Comparison of ENCODE assay signal across 2 cellular contexts in genomic region chr1:219420913-219421312, GRCh38.
TF ChIP-seq lines count a peak whose summit lies in the region.

No MANE protein-coding gene starts in this region.

TF ChIP-seq in liver, 16 proteins besides CTCF, POLR2A, EP300 and RAD21 (continued from another document):
- TF ChIP-seq REST (IDR thresholded peaks at IDR 0.05) (no peak), MAX (IDR thresholded peaks at IDR 0.05) (no peak), ZBTB33 (IDR thresholded peaks at IDR 0.05) (no peak), SP1 (IDR thresholded peaks at IDR 0.05) (no peak)

TF ChIP-seq in HepG2, 621 proteins besides CTCF, POLR2A, EP300 and RAD21 (continued from another document):
- no peak for TF ChIP-seq ZSCAN21 (CRISPR knock-in tag; IDR thresholded peaks at IDR 0.05; ENCODE audit: borderline replicate concordance)
- no peak for TF ChIP-seq ZNF558 (CRISPR knock-in tag; IDR thresholded peaks at IDR 0.05; ENCODE audit: borderline replicate concordance)
- TF ChIP-seq ZFP41 (CRISPR knock-in tag; IDR thresholded peaks at IDR 0.05; ENCODE audit: borderline replicate concordance): no peak
- TF ChIP-seq ZNF468 (CRISPR knock-in tag; IDR thresholded peaks at IDR 0.05): no peak
- no peak for TF ChIP-seq SRF (IDR thresholded peaks at IDR 0.05; ENCODE audit: low read depth, low read length)
- TF ChIP-seq EZH2 (conservative IDR thresholded peaks at IDR 0.05; ENCODE audit: low read depth, low read length): no peak
- TF ChIP-seq ZNF644 (CRISPR knock-in tag; IDR thresholded peaks at IDR 0.05; ENCODE audit: low read depth): no peak
- no peak for TF ChIP-seq TARDBP (CRISPR knock-in tag; IDR thresholded peaks at IDR 0.05)
- no peak for TF ChIP-seq SNRNP70 (IDR thresholded peaks at IDR 0.05; ENCODE audit: low read depth, low read length)
